Comparison of ENCODE assay signal across 8 cellular contexts in genomic region chr3:17195856-17196604, GRCh38.
DNase-seq lines count a peak whose midpoint lies in the region; ATAC-seq and TF ChIP-seq lines count a peak whose summit lies in the region.

No MANE protein-coding gene starts in this region.

- intact Hi-C loops in body of pancreas (cut with DNase I): no loop called here

- H3K4me3 Mint-ChIP-seq in stimulated activated memory B cell treated with anti-CD40 and anti-IgM and Interleukin-4, amounts not matched to agents 10 μg/mL and 1 μg/mL and 100 μg/mL, for 72 hours: peak overlapping the region; percentile 0

- TF ChIP-seq POLR2A in body of pancreas (IDR thresholded peaks at IDR 0.05): no peak

- peak overlapping the region; percentile 33 for H3K27ac Mint-ChIP-seq in stimulated activated memory B cell treated with anti-CD40 and anti-IgM and Interleukin-4, amounts not matched to agents 10 μg/mL and 1 μg/mL and 100 μg/mL, for 72 hours

- peak; percentile 47 for DNase-seq in GM10248 (ENCODE audit: extremely low spot score)
- DNase-seq in caudate nucleus (lab: John Stamatoyannopoulos, UW): peak in 18 of 61 donors; percentile 6 to 65 (median 30)
- no peak for DNase-seq in NCI-H1417 treated with DMSO at 0.1 percent for 48 hours (lab: John Stamatoyannopoulos, UW)
- no peak for DNase-seq in LoVo (ENCODE audit: low spot score)
- no peak for DNase-seq in body of pancreas

- H3K4me3 ChIP-seq in body of pancreas: no peak overlapping the region

- peak; percentile 82 for ATAC-seq in GM21390 (IDR thresholded peaks at IDR 0.05; ENCODE audit: unreplicated experiment)
- ATAC-seq in HG03521 (IDR thresholded peaks at IDR 0.05; ENCODE audit: unreplicated experiment): peak; percentile 85
- peak; percentile 92 for ATAC-seq in stimulated activated memory B cell treated with anti-CD40 and anti-IgM and Interleukin-4, amounts not matched to agents 10 μg/mL and 1 μg/mL and 100 μg/mL, for 72 hours
- ATAC-seq in body of pancreas: no peak

- CTCF ChIA-PET in GM10248 (lab: Yijun Ruan, JAX): interaction anchor here (0.7 to 3.0 kb wide), 13 partner anchors 9 to 906 kb away, joined by 3 to 16 read pairs (median 5); partner anchors contain the start of gene PLCL2

- no peaks in the 10 kb centered on the region for H3K9me3 Mint-ChIP-seq in stimulated activated memory B cell treated with anti-CD40 and anti-IgM and Interleukin-4, amounts not matched to agents 10 μg/mL and 1 μg/mL and 100 μg/mL, for 72 hours

- H3K27me3 Mint-ChIP-seq in stimulated activated memory B cell treated with anti-CD40 and anti-IgM and Interleukin-4, amounts not matched to agents 10 μg/mL and 1 μg/mL and 100 μg/mL, for 72 hours: no peaks in the 10 kb centered on the region

- 48 to 51% methylated on average over 5 of the region's 5 CpGs for WGBS in body of pancreas, 2 donors

- H3K4me1 Mint-ChIP-seq in stimulated activated memory B cell treated with anti-CD40 and anti-IgM and Interleukin-4, amounts not matched to agents 10 μg/mL and 1 μg/mL and 100 μg/mL, for 72 hours: peaks cover 19% of the 10 kb centered on the region

- no peaks in the 10 kb centered on the region for H3K9me3 ChIP-seq in body of pancreas

- peaks cover 16% of the 10 kb centered on the region for H3K4me1 ChIP-seq in body of pancreas

- TF ChIP-seq CTCF in GM10248 (IDR thresholded peaks at IDR 0.05; ENCODE audit: control extremely low read depth, extremely low read depth, low read depth, missing control alignments) (peak; percentile 29), body of pancreas (IDR thresholded peaks at IDR 0.05) (no peak)

- H3K36me3 ChIP-seq in body of pancreas (replicated peaks in 1 of 2; ENCODE audit: insufficient read depth in 1 of 2, low read depth in 2 of 2): no peaks in the 10 kb centered on the region

- POLR2A ChIA-PET in GM10248 (lab: Yijun Ruan, JAX): interaction anchor here (1.0 kb wide), 1 partner anchor 63 kb away, joined by 3 read pairs; no protein-coding TSS in a partner anchor

- H3K27me3 ChIP-seq in body of pancreas: no peaks in the 10 kb centered on the region

- H3K27ac ChIP-seq in caudate nucleus (ENCODE audit: low read depth, low read length): peak overlapping the region; percentile 86
- no peak overlapping the region for H3K27ac ChIP-seq in body of pancreas

- H3K36me3 Mint-ChIP-seq in stimulated activated memory B cell treated with anti-CD40 and anti-IgM and Interleukin-4, amounts not matched to agents 10 μg/mL and 1 μg/mL and 100 μg/mL, for 72 hours: peaks cover 2% of the 10 kb centered on the region
